ENCODE assay signal across 25 cellular contexts in genomic region chr1:34452451-34452850, GRCh38.
"Had no signal": no experiment of that assay in that cellular context is flagged by ENCODE, and none has a peak within 500 bp of the region (broad histone marks: within the 10 kb centered on the region; RNA-seq: fewer than 3 reads in every experiment).

No MANE protein-coding gene starts in this region.

- H3K36me3 ChIP-seq: neural progenitor cell, ovary, right lobe of liver, sigmoid colon, stomach, thoracic aorta, thyroid gland, tibial nerve, upper lobe of left lung, uterus had no signal

- H3K4me2 ChIP-seq: neural progenitor cell had no signal

- DNase-seq: natural killer cell; occipital lobe; ovary; posterior cingulate gyrus; psoas muscle; right cardiac atrium; right lobe of liver; sigmoid colon; small intestine; stimulated activated CD4-positive, alpha-beta T cell treated with anti-CD3 and anti-CD28 coated beads, Interleukin-15, amount 100 ng/mL, for 24 hours; stimulated activated CD4-positive, alpha-beta T cell treated with anti-CD3 and anti-CD28 coated beads, Interleukin-2, amount 100 ng/mL, for 24 hours; stimulated activated CD4-positive, alpha-beta T cell treated with anti-CD3 and anti-CD28 coated beads, Interleukin-2, amount 100 ng/mL, for 48 hours; stimulated activated CD4-positive, alpha-beta T cell treated with anti-CD3 and anti-CD28 coated beads, Interleukin-4, amount 100 ng/mL, for 24 hours; stimulated activated naive B cell treated with anti-CD40 and anti-IgM and Interleukin-4, amounts not matched to agents 10 μg/mL and 1 μg/mL and 100 μg/mL, for 72 hours; stimulated activated naive CD4-positive, alpha-beta T cell treated with Interleukin-2 at 50 U/mL for 16 hours; stomach; thyroid gland; trophoblast cell; upper lobe of left lung; uterus had no signal

- H3K27me3 ChIP-seq: neural progenitor cell, ovary, right lobe of liver, sigmoid colon, thyroid gland, tibial nerve, upper lobe of left lung, uterus had no signal

- H3K9ac ChIP-seq: neural progenitor cell, parathyroid adenoma had no signal

- H3K4me3 ChIP-seq: neural progenitor cell, ovary, psoas muscle, right lobe of liver, sigmoid colon, stomach, thoracic aorta, thyroid gland, tibial nerve, upper lobe of left lung, uterus had no signal

- FAIRE-seq: small intestine had no signal

- H2AFZ ChIP-seq: neural progenitor cell, parathyroid adenoma had no signal

- H3K27ac ChIP-seq: neural progenitor cell, ovary, parathyroid adenoma, psoas muscle, right lobe of liver, sigmoid colon, stomach, thoracic aorta, thyroid gland, tibial nerve, upper lobe of left lung, uterus had no signal

- H3K9me3 ChIP-seq: ovary, psoas muscle, right lobe of liver, sigmoid colon, stomach, thoracic aorta, thyroid gland, tibial nerve, upper lobe of left lung, uterus had no signal

- ATAC-seq: natural killer cell; psoas muscle; right cardiac atrium; right lobe of liver; stimulated activated effector memory CD8-positive, alpha-beta T cell treated with anti-CD3 and anti-CD28 coated beads, Interleukin-12 subunit alpha, Interleukin-12 subunit beta, amount 100 ng/mL, for 72 hours; stimulated activated naive B cell treated with anti-CD40 and anti-IgM and Interleukin-4, amounts not matched to agents 10 μg/mL and 1 μg/mL and 100 μg/mL, for 72 hours had no signal

- H3K79me2 ChIP-seq: parathyroid adenoma had no signal

- H3K4me1 ChIP-seq: neural progenitor cell, parathyroid adenoma, psoas muscle, right lobe of liver, sigmoid colon, stomach, thyroid gland, tibial nerve, upper lobe of left lung, uterus had no signal
